29 cellular contexts compared by ENCODE assay signal in the genomic region with DNA sequence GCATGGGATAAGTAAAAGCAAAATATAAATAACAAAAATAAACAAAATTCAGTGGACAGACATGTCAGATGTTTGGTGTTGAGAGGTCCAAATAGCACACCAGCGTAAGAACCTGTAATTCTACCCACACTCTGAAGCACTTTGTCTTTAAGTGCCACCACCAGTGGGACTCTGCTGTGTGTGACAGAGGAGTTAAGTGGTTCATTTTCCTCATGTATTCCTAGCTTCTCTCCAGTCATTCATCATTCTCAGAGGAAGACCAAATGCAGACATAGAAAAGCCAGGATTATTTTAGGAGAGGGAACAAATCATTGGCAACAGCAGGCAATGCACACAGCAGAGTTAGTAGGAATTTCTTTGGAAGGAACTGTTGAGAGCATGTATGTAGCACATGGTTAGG. TPM values are rescaled to one million over a fixed set of nuclear protein-coding genes. Genes with fewer than 3 reads are reported as not detected.
"Had no signal": no experiment of that assay in that cellular context is flagged by ENCODE, and none has a peak within 500 bp of the region (broad histone marks: within the 10 kb centered on the region; RNA-seq: fewer than 3 reads in every experiment).

No MANE protein-coding gene starts in this region.

- H3K27ac ChIP-seq: ascending aorta, body of pancreas, Peyer's patch, RWPE1 had no signal

- FAIRE-seq: bronchial epithelial cell, TTC549 had no signal

- H3K4me3 Mint-ChIP-seq: activated B cell treated with CpG ODN at 0.5 μM for 24 hours; activated CD4-positive, alpha-beta T cell treated with anti-CD3 and anti-CD28 coated beads, Interleukin-2, amount 10 ng/mL, durations not matched to agents 24 days and 14 days; activated CD8-positive, alpha-beta memory T cell treated with anti-CD3 and anti-CD28 coated beads, Interleukin-2, amount 10 ng/mL, durations not matched to agents 7 days and 5 days; activated naive CD8-positive, alpha-beta T cell treated with anti-CD3 and anti-CD28 coated beads, Interleukin-2, amount 50 U/mL, for 24 hours; activated T-cell treated with anti-CD3 and anti-CD28 coated beads, Interleukin-2, amount 50 U/mL, for 24 hours; activated T-helper 1 cell treated with anti-CD3 and anti-CD28 coated beads, Interleukin-12 subunit alpha, Interleukin-12 subunit beta, Interleukin-2, Interleukin-4 antibody, amounts not matched to agents 30 ng/mL and 10 ng/mL and 1 ng/mL, durations not matched to agents 14 hours and 24 hours and 36 hours; central memory CD8-positive, alpha-beta T cell; T-cell had no signal

- ATAC-seq: activated CD8-positive, alpha-beta memory T cell treated with anti-CD3 and anti-CD28 coated beads, Interleukin-2, amount 10 ng/mL, durations not matched to agents 7 days and 5 days; activated naive CD4-positive, alpha-beta T cell treated with anti-CD3 and anti-CD28 coated beads, Interleukin-2, amount 50 U/mL, for 72 hours; activated naive CD8-positive, alpha-beta T cell treated with anti-CD3 and anti-CD28 coated beads, Interleukin-2, amount 50 U/mL, for 24 hours; body of pancreas; T-cell had no signal

- DNase-seq: activated B cell treated with CpG ODN at 0.5 μM for 24 hours; activated CD4-positive, alpha-beta T cell treated with anti-CD3 and anti-CD28 coated beads for 1 hour; activated CD4-positive, alpha-beta T cell treated with anti-CD3 and anti-CD28 coated beads, Interleukin-2, amount 10 ng/mL, durations not matched to agents 24 days and 14 days; activated CD4-positive, alpha-beta T cell treated with anti-CD3 and anti-CD28 coated beads, Interleukin-2, amount 50 U/mL, for 48 hours; activated CD8-positive, alpha-beta memory T cell treated with anti-CD3 and anti-CD28 coated beads, Interleukin-2, amount 10 ng/mL, durations not matched to agents 7 days and 5 days; activated effector memory CD4-positive, alpha-beta T cell treated with Interleukin-2 at 50 U/mL for 16 hours; activated naive CD4-positive, alpha-beta T cell; activated naive CD8-positive, alpha-beta T cell treated with anti-CD3 and anti-CD28 coated beads, Interleukin-2, amount 50 U/mL, for 24 hours; activated T-cell treated with anti-CD3 and anti-CD28 coated beads, Interleukin-2, amount 50 U/mL, for 24 hours; amniotic stem cell; Kasumi-1; KBM-7; NCI-H1694; NCI-H2081; NCI-H345; NCI-H524; Peyer's patch; SIG-M5; T-cell; T-helper 2 cell; T1000 had no signal

- H3K9me3 ChIP-seq: ascending aorta, body of pancreas, Peyer's patch had no signal

- H3K27me3 Mint-ChIP-seq: activated CD4-positive, alpha-beta T cell treated with anti-CD3 and anti-CD28 coated beads, Interleukin-2, amount 10 ng/mL, durations not matched to agents 24 days and 14 days; activated CD8-positive, alpha-beta memory T cell treated with anti-CD3 and anti-CD28 coated beads, Interleukin-2, amount 10 ng/mL, durations not matched to agents 7 days and 5 days; activated naive CD8-positive, alpha-beta T cell treated with anti-CD3 and anti-CD28 coated beads, Interleukin-2, amount 50 U/mL, for 24 hours; activated T-cell treated with anti-CD3 and anti-CD28 coated beads, Interleukin-2, amount 50 U/mL, for 24 hours; central memory CD8-positive, alpha-beta T cell; T-cell had no signal

- H3K36me3 ChIP-seq: ascending aorta, Peyer's patch had no signal

- H3K9me3 Mint-ChIP-seq: activated B cell treated with CpG ODN at 0.5 μM for 24 hours; activated CD4-positive, alpha-beta T cell treated with anti-CD3 and anti-CD28 coated beads, Interleukin-2, amount 10 ng/mL, durations not matched to agents 24 days and 14 days; activated naive CD8-positive, alpha-beta T cell treated with anti-CD3 and anti-CD28 coated beads, Interleukin-2, amount 50 U/mL, for 24 hours; activated T-helper 1 cell treated with anti-CD3 and anti-CD28 coated beads, Interleukin-12 subunit alpha, Interleukin-12 subunit beta, Interleukin-2, Interleukin-4 antibody, amounts not matched to agents 30 ng/mL and 10 ng/mL and 1 ng/mL, durations not matched to agents 14 hours and 24 hours and 36 hours had no signal

- H3K27ac Mint-ChIP-seq: activated B cell treated with CpG ODN at 0.5 μM for 24 hours; activated CD4-positive, alpha-beta T cell treated with anti-CD3 and anti-CD28 coated beads, Interleukin-2, amount 10 ng/mL, durations not matched to agents 24 days and 14 days; activated CD8-positive, alpha-beta memory T cell treated with anti-CD3 and anti-CD28 coated beads, Interleukin-2, amount 10 ng/mL, durations not matched to agents 7 days and 5 days; activated naive CD4-positive, alpha-beta T cell treated with anti-CD3 and anti-CD28 coated beads, Interleukin-2, amount 50 U/mL, for 72 hours; activated naive CD8-positive, alpha-beta T cell treated with anti-CD3 and anti-CD28 coated beads, Interleukin-2, amount 50 U/mL, for 24 hours; activated T-cell treated with anti-CD3 and anti-CD28 coated beads, Interleukin-2, amount 50 U/mL, for 24 hours; activated T-helper 1 cell treated with anti-CD3 and anti-CD28 coated beads, Interleukin-12 subunit alpha, Interleukin-12 subunit beta, Interleukin-2, Interleukin-4 antibody, amounts not matched to agents 30 ng/mL and 10 ng/mL and 1 ng/mL, durations not matched to agents 14 hours and 24 hours and 36 hours; T-cell had no signal

- H3K4me1 ChIP-seq: ascending aorta, body of pancreas, Peyer's patch had no signal

- H3K4me1 Mint-ChIP-seq: activated B cell treated with CpG ODN at 0.5 μM for 24 hours; activated CD4-positive, alpha-beta T cell treated with anti-CD3 and anti-CD28 coated beads, Interleukin-2, amount 10 ng/mL, durations not matched to agents 24 days and 14 days; activated CD8-positive, alpha-beta memory T cell treated with anti-CD3 and anti-CD28 coated beads, Interleukin-2, amount 10 ng/mL, durations not matched to agents 7 days and 5 days; activated naive CD8-positive, alpha-beta T cell treated with anti-CD3 and anti-CD28 coated beads, Interleukin-2, amount 50 U/mL, for 24 hours; central memory CD8-positive, alpha-beta T cell; T-cell had no signal

- H3K27me3 ChIP-seq: ascending aorta, body of pancreas, Peyer's patch had no signal

- H3K36me3 Mint-ChIP-seq: activated CD8-positive, alpha-beta memory T cell treated with anti-CD3 and anti-CD28 coated beads, Interleukin-2, amount 10 ng/mL, durations not matched to agents 7 days and 5 days; activated naive CD4-positive, alpha-beta T cell treated with anti-CD3 and anti-CD28 coated beads, Interleukin-2, amount 50 U/mL, for 72 hours; T-cell had no signal

- H3K4me3 ChIP-seq: ascending aorta, body of pancreas, Peyer's patch had no signal

RNA-seq across cellular contexts. Expression of gene ARHGAP24, which starts 43.1 kb away (rescaled TPM):
- total RNA-seq: activated CD4-positive, alpha-beta T cell treated with anti-CD3 and anti-CD28 coated beads, Interleukin-2, amount 10 ng/mL, durations not matched to agents 24 days and 14 days; activated CD8-positive, alpha-beta memory T cell treated with anti-CD3 and anti-CD28 coated beads, Interleukin-2, amount 10 ng/mL, durations not matched to agents 7 days and 5 days; activated naive CD4-positive, alpha-beta T cell treated with anti-CD3 and anti-CD28 coated beads, Interleukin-2, amount 50 U/mL, for 72 hours; activated T-helper 1 cell treated with anti-CD3 and anti-CD28 coated beads, Interleukin-12 subunit alpha, Interleukin-12 subunit beta, Interleukin-2, Interleukin-4 antibody, amounts not matched to agents 30 ng/mL and 10 ng/mL and 1 ng/mL, durations not matched to agents 14 hours and 24 hours and 36 hours had no signal
